In genomic region chr16:58685084-58685449, GRCh38 we compare ENCODE assay signal across 9 cellular contexts. TPM values are rescaled to one million over a fixed set of nuclear protein-coding genes. Genes with fewer than 3 reads are reported as not detected.
A peak's percentile ranks its signal among the peaks of the same experiment; 100 is the strongest.
DNase-seq lines count a peak whose midpoint lies in the region; ATAC-seq, FAIRE-seq and TF ChIP-seq lines count a peak whose summit lies in the region.
"Had no signal": no experiment of that assay in that cellular context is flagged by ENCODE, and none has a peak within 500 bp of the region (broad histone marks: within the 10 kb centered on the region; RNA-seq: fewer than 3 reads in every experiment).

No MANE protein-coding gene starts in this region.

- H3K9ac ChIP-seq in HepG2 (ENCODE audit: insufficient read depth, low read depth, low read length) (peak overlapping the region; percentile 81), stomach smooth muscle (ENCODE audit: low read length in 2 of 2) (peak overlapping the region in 1 of 2 donors; percentile 77)

- in situ Hi-C loops in HepG2 (cut with HindIII; ENCODE audit: extremely low pct_ligation_motif_present, low pct_unique_long_range_greater_than_20kb), result no loop called here

- H3K36me3 ChIP-seq in HepG2 (replicated peaks in 1 of 2; ENCODE audit: control insufficient read depth in 1 of 2, insufficient read depth in 2 of 2, low read length in 2 of 2) (peaks cover 1 to 3% of the 10 kb centered on the region in 2 experiments; a peak in 2 of 5 replicates), stomach smooth muscle (ENCODE audit: control insufficient read depth in 2 of 2, insufficient read depth in 2 of 2, low read length in 2 of 2) (peaks cover 0 to 4% of the 10 kb centered on the region in 2 donors)

- peaks cover 9% of the 10 kb centered on the region for H3K4me1 Mint-ChIP-seq in T-helper 2 cell treated with Interferon-gamma antibody and Interleukin-4, amounts not matched to agents 5 μg/mL and 100 μg/mL, for 36 hours (ENCODE audit: low read depth)
- peaks cover 14% of the 10 kb centered on the region for H3K4me1 Mint-ChIP-seq in activated T-helper 1 cell treated with anti-CD3 and anti-CD28 coated beads, Interleukin-12 subunit alpha, Interleukin-12 subunit beta, Interleukin-2, Interleukin-4 antibody, amounts not matched to agents 30 ng/mL and 10 ng/mL and 1 ng/mL, durations not matched to agents 14 hours and 24 hours and 36 hours (ENCODE audit: low read depth)

- H3K36me3 Mint-ChIP-seq in T-helper 2 cell treated with Interferon-gamma antibody and Interleukin-4, amounts not matched to agents 5 μg/mL and 100 μg/mL, for 36 hours (ENCODE audit: low read depth), result no peaks in the 10 kb centered on the region
- H3K36me3 Mint-ChIP-seq in activated T-helper 1 cell treated with anti-CD3 and anti-CD28 coated beads, Interleukin-12 subunit alpha, Interleukin-12 subunit beta, Interleukin-2, Interleukin-4 antibody, amounts not matched to agents 30 ng/mL and 10 ng/mL and 1 ng/mL, durations not matched to agents 14 hours and 24 hours and 36 hours (ENCODE audit: low read depth), result no peaks in the 10 kb centered on the region

- TF ChIP-seq CTCF in HepG2 (CRISPR knock-in tag; IDR thresholded peaks at IDR 0.05), result no peak

- H3K27me3 ChIP-seq in HepG2 (ENCODE audit: control insufficient read depth in 1 of 2, insufficient read depth in 2 of 2, low read length in 2 of 2) (no peaks in the 10 kb centered on the region; a peak in 1 of 5 replicates), stomach smooth muscle (ENCODE audit: control insufficient read depth in 1 of 2, insufficient read depth in 2 of 2, low read length in 2 of 2) (no peaks in the 10 kb centered on the region)

- no peaks in the 10 kb centered on the region for H4K20me1 ChIP-seq in HepG2 (ENCODE audit: insufficient read depth, low read length)

- POLR2A ChIA-PET in HepG2 (lab: Yijun Ruan, JAX), result interaction anchor here (0.6 to 2.0 kb wide), 21 partner anchors 9 to 292 kb away, joined by 3 to 11 read pairs (median 4); no protein-coding TSS in a partner anchor

- TF ChIP-seq RAD21 in HepG2 (CRISPR knock-in tag; IDR thresholded peaks at IDR 0.05), result no peak

- peaks cover 5% of the 10 kb centered on the region for H3K79me2 ChIP-seq in HepG2 (ENCODE audit: insufficient read depth, low read length)

- BruUV-seq in HepG2 (replicated peaks; lab: Mats Ljungman, UMichigan), result no TSS peak

- TF ChIP-seq POLR2A in HepG2 (IDR thresholded peaks at IDR 0.05; ENCODE audit: insufficient read depth in 1 of 2, low read depth in 2 of 2, low read length in 2 of 2), result no peak

- CTCF ChIA-PET in HepG2 (lab: Yijun Ruan, JAX; ENCODE audit: low intra/inter-chr PET ratio, low total read pairs), result no interaction called here

- H3K9me3 Mint-ChIP-seq in T-helper 2 cell treated with Interferon-gamma antibody and Interleukin-4, amounts not matched to agents 5 μg/mL and 100 μg/mL, for 36 hours, result no peaks in the 10 kb centered on the region
- H3K9me3 Mint-ChIP-seq in activated T-helper 1 cell treated with anti-CD3 and anti-CD28 coated beads, Interleukin-12 subunit alpha, Interleukin-12 subunit beta, Interleukin-2, Interleukin-4 antibody, amounts not matched to agents 30 ng/mL and 10 ng/mL and 1 ng/mL, durations not matched to agents 14 hours and 24 hours and 36 hours, result no peaks in the 10 kb centered on the region

- H3K27me3 Mint-ChIP-seq in T-helper 2 cell treated with Interferon-gamma antibody and Interleukin-4, amounts not matched to agents 5 μg/mL and 100 μg/mL, for 36 hours (ENCODE audit: low read depth), result peaks cover 6% of the 10 kb centered on the region
- H3K27me3 Mint-ChIP-seq in activated T-helper 1 cell treated with anti-CD3 and anti-CD28 coated beads, Interleukin-12 subunit alpha, Interleukin-12 subunit beta, Interleukin-2, Interleukin-4 antibody, amounts not matched to agents 30 ng/mL and 10 ng/mL and 1 ng/mL, durations not matched to agents 14 hours and 24 hours and 36 hours (ENCODE audit: insufficient read depth), result peaks cover 7% of the 10 kb centered on the region

- H3K4me3 Mint-ChIP-seq in T-helper 2 cell treated with Interferon-gamma antibody and Interleukin-4, amounts not matched to agents 5 μg/mL and 100 μg/mL, for 36 hours, result peak overlapping the region; percentile 91
- peak overlapping the region; percentile 90 for H3K4me3 Mint-ChIP-seq in activated T-helper 1 cell treated with anti-CD3 and anti-CD28 coated beads, Interleukin-12 subunit alpha, Interleukin-12 subunit beta, Interleukin-2, Interleukin-4 antibody, amounts not matched to agents 30 ng/mL and 10 ng/mL and 1 ng/mL, durations not matched to agents 14 hours and 24 hours and 36 hours

- H3K4me2 ChIP-seq in HepG2 (ENCODE audit: low read depth, low read length), result peak overlapping the region; percentile 93

- H3K9me3 ChIP-seq in HepG2 (ENCODE audit: low read length), result no peaks in the 10 kb centered on the region
- no peaks in the 10 kb centered on the region for H3K9me3 ChIP-seq in stomach smooth muscle (ENCODE audit: control insufficient read depth in 2 of 2, low read length in 2 of 2)

- no peak overlapping the region for H3K27ac Mint-ChIP-seq in T-helper 2 cell treated with Interferon-gamma antibody and Interleukin-4, amounts not matched to agents 5 μg/mL and 100 μg/mL, for 36 hours
- no peak overlapping the region for H3K27ac Mint-ChIP-seq in activated T-helper 1 cell treated with anti-CD3 and anti-CD28 coated beads, Interleukin-12 subunit alpha, Interleukin-12 subunit beta, Interleukin-2, Interleukin-4 antibody, amounts not matched to agents 30 ng/mL and 10 ng/mL and 1 ng/mL, durations not matched to agents 14 hours and 24 hours and 36 hours

- H3K27ac ChIP-seq in HepG2 (ENCODE audit: extremely low read length, insufficient read depth, low read length), result no peak overlapping the region
- H3K27ac ChIP-seq in stomach smooth muscle (ENCODE audit: low read length), result peak overlapping the region; percentile 67

- TF ChIP-seq EP300 in HepG2 (IDR thresholded peaks at IDR 0.05; ENCODE audit: low read depth in 2 of 2, low read length in 2 of 2), result no peak
- TF ChIP-seq EP300 in HepG2 (CRISPR knock-in tag; IDR thresholded peaks at IDR 0.05; ENCODE audit: borderline replicate concordance), result peak; percentile 46; the same call in 1 of the 2 replicates

- peak; percentile 44 for FAIRE-seq in HepG2 (lab: Jason Lieb, UNC)
- FAIRE-seq: A204.1 had no signal

- no peak for DNase-seq in T-helper 2 cell treated with Interferon-gamma antibody and Interleukin-4, amounts not matched to agents 5 μg/mL and 100 μg/mL, for 36 hours (ENCODE audit: low spot score)
- no peak for DNase-seq in T-helper 2 cell
- DNase-seq in activated T-helper 1 cell treated with anti-CD3 and anti-CD28 coated beads, Interleukin-12 subunit alpha, Interleukin-12 subunit beta, Interleukin-2, Interleukin-4 antibody, amounts not matched to agents 30 ng/mL and 10 ng/mL and 1 ng/mL, durations not matched to agents 14 hours and 24 hours and 36 hours (ENCODE audit: low spot score), result no peak
- DNase-seq in HepG2 (ENCODE audit: low spot score), result peak; percentile 44
- no peak for DNase-seq in NCI-H526 treated with DMSO at 0.1 percent for 48 hours (lab: John Stamatoyannopoulos, UW)

- intact Hi-C loops in activated T-helper 1 cell treated with anti-CD3 and anti-CD28 coated beads, Interleukin-12 subunit alpha, Interleukin-12 subunit beta, Interleukin-2, Interleukin-4 antibody, amounts not matched to agents 30 ng/mL and 10 ng/mL and 1 ng/mL, durations not matched to agents 14 hours and 24 hours and 36 hours (cut with micrococcal nuclease), result loop anchor here (2.0 kb wide), 1 partner anchor 72 kb away; no protein-coding TSS in a partner anchor
- intact Hi-C loops in HepG2 (cut with micrococcal nuclease; ENCODE audit: unreplicated experiment), result loop anchor here (2.0 kb wide), 1 partner anchor 48 kb away; no protein-coding TSS in a partner anchor

- WGBS in HepG2 (ENCODE audit: low lambda C conversion rate), result 2% methylated on average over 6 of the region's 6 CpGs

- H2AFZ ChIP-seq in HepG2 (ENCODE audit: low read length), result peak overlapping the region; percentile 97

- ATAC-seq in HepG2 (peak; percentile 40), GM19397 (IDR thresholded peaks at IDR 0.05; ENCODE audit: unreplicated experiment) (no peak), GM18873 (IDR thresholded peaks at IDR 0.05; ENCODE audit: low FRiP score, unreplicated experiment) (no peak)

- H3K4me3 ChIP-seq in HepG2 (replicated peaks in 1 of 3; ENCODE audit: insufficient read depth in 1 of 3, low read depth in 2 of 3, low read length in 3 of 3) (peak overlapping the region; percentile 81 to 91 (median 88)), stomach smooth muscle (ENCODE audit: low read length in 2 of 2) (peak overlapping the region; percentile 75 to 97)

- H3K4me1 ChIP-seq in HepG2 (ENCODE audit: insufficient read depth, low read length), result peaks cover 19% of the 10 kb centered on the region
- H3K4me1 ChIP-seq in stomach smooth muscle (ENCODE audit: control insufficient read depth, insufficient read depth, low read length), result peaks cover 19% of the 10 kb centered on the region

RNA-seq across cellular contexts. Expression of gene SLC38A7, which starts 0.5 kb away (rescaled TPM):
- total RNA-seq in activated T-helper 1 cell treated with anti-CD3 and anti-CD28 coated beads, Interleukin-12 subunit alpha, Interleukin-12 subunit beta, Interleukin-2, Interleukin-4 antibody, amounts not matched to agents 30 ng/mL and 10 ng/mL and 1 ng/mL, durations not matched to agents 14 hours and 24 hours and 36 hours, result 9.3 and 11.8 TPM in 2 replicates
- 6.2 and 14.1 TPM in 2 replicates for total RNA-seq in HepG2 (2016; rRNA removed; fragmentation: Illumina TruSeq; extraction: Trizol)
- 4.6 and 5.0 TPM in 2 replicates for total RNA-seq in HepG2 (2016; cell fraction: cytosol; rRNA removed; fragmentation: Illumina TruSeq; extraction: Trizol; ENCODE audit: low read depth)
- 5.2 and 14.1 TPM in 2 replicates for total RNA-seq in HepG2 (2016; cell fraction: insoluble cytoplasmic fraction; rRNA removed; fragmentation: Illumina TruSeq; extraction: Trizol)
- 5.8 and 6.5 TPM in 2 replicates for total RNA-seq in HepG2 (2016; cell fraction: membrane; rRNA removed; fragmentation: Illumina TruSeq; extraction: Trizol)
- 27.7 and 28.1 TPM in 2 replicates for total RNA-seq in HepG2 (2016; cell fraction: nucleus; rRNA removed; fragmentation: Illumina TruSeq; extraction: Trizol)
- polyA plus RNA-seq in HepG2 (2011; rRNA removed), result 13.2 and 17.0 TPM in 2 replicates
- 9.7 and 10.5 TPM in 2 replicates for polyA plus RNA-seq in HepG2 (2011; cell fraction: cytosol; rRNA removed)
- polyA plus RNA-seq in HepG2 (2011; cell fraction: nucleus; rRNA removed), result 26.4 and 29.4 TPM in 2 replicates
- polyA plus RNA-seq in HepG2 (2012), result 7.1 and 10.6 TPM in 2 replicates
- 1.0 and 1.3 TPM in 2 replicates for polyA plus RNA-seq in HepG2 (2016; cell fraction: cytosol; fragmentation: Illumina TruSeq; extraction: Trizol; ENCODE audit: low read depth)
- polyA plus RNA-seq in HepG2 (2016; cell fraction: insoluble cytoplasmic fraction; fragmentation: Illumina TruSeq; extraction: Trizol; ENCODE audit: low read depth), result 5.1 and 5.6 TPM in 2 replicates
- polyA plus RNA-seq in HepG2 (2016; cell fraction: membrane; fragmentation: Illumina TruSeq; extraction: Trizol; ENCODE audit: low read depth), result 2.3 and 3.2 TPM in 2 replicates
- 32.4 and 36.5 TPM in 2 replicates for polyA plus RNA-seq in HepG2 (2016; cell fraction: nucleus; fragmentation: Illumina TruSeq; extraction: Trizol; ENCODE audit: insufficient read depth, low read depth)
- 42.7 and 51.0 TPM in 2 replicates for polyA minus RNA-seq in HepG2 (2011; rRNA and poly(A)+ RNA removed; ENCODE audit: low replicate concordance)
- 8.7 and 12.4 TPM in 2 replicates for polyA minus RNA-seq in HepG2 (2011; cell fraction: cytosol; rRNA and poly(A)+ RNA removed)
- 30.5 and 35.6 TPM in 2 replicates for polyA minus RNA-seq in HepG2 (2011; cell fraction: nucleus; rRNA and poly(A)+ RNA removed)

RNA-seq across cellular contexts. Expression of gene GOT2, which starts 49.0 kb away (rescaled TPM):
- 135 and 137 TPM in 2 replicates for total RNA-seq in activated T-helper 1 cell treated with anti-CD3 and anti-CD28 coated beads, Interleukin-12 subunit alpha, Interleukin-12 subunit beta, Interleukin-2, Interleukin-4 antibody, amounts not matched to agents 30 ng/mL and 10 ng/mL and 1 ng/mL, durations not matched to agents 14 hours and 24 hours and 36 hours
- total RNA-seq in HepG2 (2016; rRNA removed; fragmentation: Illumina TruSeq; extraction: Trizol), result 121 and 160 TPM in 2 replicates
- total RNA-seq in HepG2 (2016; cell fraction: cytosol; rRNA removed; fragmentation: Illumina TruSeq; extraction: Trizol; ENCODE audit: low read depth), result 26.4 and 30.5 TPM in 2 replicates
- 124 and 142 TPM in 2 replicates for total RNA-seq in HepG2 (2016; cell fraction: insoluble cytoplasmic fraction; rRNA removed; fragmentation: Illumina TruSeq; extraction: Trizol)
- total RNA-seq in HepG2 (2016; cell fraction: membrane; rRNA removed; fragmentation: Illumina TruSeq; extraction: Trizol), result 67.7 and 68.3 TPM in 2 replicates
- 69.5 and 80.4 TPM in 2 replicates for total RNA-seq in HepG2 (2016; cell fraction: nucleus; rRNA removed; fragmentation: Illumina TruSeq; extraction: Trizol)
- polyA plus RNA-seq in HepG2 (2011; rRNA removed), result 28.9 and 32.6 TPM in 2 replicates
- 31.0 and 41.3 TPM in 2 replicates for polyA plus RNA-seq in HepG2 (2011; cell fraction: cytosol; rRNA removed)
- polyA plus RNA-seq in HepG2 (2011; cell fraction: nucleus; rRNA removed), result 33.5 and 44.0 TPM in 2 replicates
- 91.3 and 110 TPM in 2 replicates for polyA plus RNA-seq in HepG2 (2012)
- 27.9 and 30.5 TPM in 2 replicates for polyA plus RNA-seq in HepG2 (2016; cell fraction: cytosol; fragmentation: Illumina TruSeq; extraction: Trizol; ENCODE audit: low read depth)
- polyA plus RNA-seq in HepG2 (2016; cell fraction: insoluble cytoplasmic fraction; fragmentation: Illumina TruSeq; extraction: Trizol; ENCODE audit: low read depth), result 167 and 192 TPM in 2 replicates
- polyA plus RNA-seq in HepG2 (2016; cell fraction: membrane; fragmentation: Illumina TruSeq; extraction: Trizol; ENCODE audit: low read depth), result 54.8 and 61.1 TPM in 2 replicates
- 103 and 108 TPM in 2 replicates for polyA plus RNA-seq in HepG2 (2016; cell fraction: nucleus; fragmentation: Illumina TruSeq; extraction: Trizol; ENCODE audit: insufficient read depth, low read depth)
- 39.6 and 63.7 TPM in 2 replicates for polyA minus RNA-seq in HepG2 (2011; rRNA and poly(A)+ RNA removed; ENCODE audit: low replicate concordance)
- 84.3 and 87.1 TPM in 2 replicates for polyA minus RNA-seq in HepG2 (2011; cell fraction: cytosol; rRNA and poly(A)+ RNA removed)
- 30.4 and 44.4 TPM in 2 replicates for polyA minus RNA-seq in HepG2 (2011; cell fraction: nucleus; rRNA and poly(A)+ RNA removed)

RNA-seq across cellular contexts. Expression of gene CNOT1, which starts 55.4 kb away (rescaled TPM):
- total RNA-seq in activated T-helper 1 cell treated with anti-CD3 and anti-CD28 coated beads, Interleukin-12 subunit alpha, Interleukin-12 subunit beta, Interleukin-2, Interleukin-4 antibody, amounts not matched to agents 30 ng/mL and 10 ng/mL and 1 ng/mL, durations not matched to agents 14 hours and 24 hours and 36 hours, result 270 and 272 TPM in 2 replicates
- total RNA-seq in HepG2 (2016; rRNA removed; fragmentation: Illumina TruSeq; extraction: Trizol), result 188 and 399 TPM in 2 replicates
- 51.8 and 55.4 TPM in 2 replicates for total RNA-seq in HepG2 (2016; cell fraction: cytosol; rRNA removed; fragmentation: Illumina TruSeq; extraction: Trizol; ENCODE audit: low read depth)
- total RNA-seq in HepG2 (2016; cell fraction: insoluble cytoplasmic fraction; rRNA removed; fragmentation: Illumina TruSeq; extraction: Trizol), result 188 and 419 TPM in 2 replicates
- 139 and 146 TPM in 2 replicates for total RNA-seq in HepG2 (2016; cell fraction: membrane; rRNA removed; fragmentation: Illumina TruSeq; extraction: Trizol)
- 205 and 251 TPM in 2 replicates for total RNA-seq in HepG2 (2016; cell fraction: nucleus; rRNA removed; fragmentation: Illumina TruSeq; extraction: Trizol)
- polyA plus RNA-seq in HepG2 (2011; rRNA removed), result 232 and 248 TPM in 2 replicates
- 187 and 226 TPM in 2 replicates for polyA plus RNA-seq in HepG2 (2011; cell fraction: cytosol; rRNA removed)
- 193 and 225 TPM in 2 replicates for polyA plus RNA-seq in HepG2 (2011; cell fraction: nucleus; rRNA removed)
- 169 and 183 TPM in 2 replicates for polyA plus RNA-seq in HepG2 (2012)
- 35.0 and 38.2 TPM in 2 replicates for polyA plus RNA-seq in HepG2 (2016; cell fraction: cytosol; fragmentation: Illumina TruSeq; extraction: Trizol; ENCODE audit: low read depth)
- polyA plus RNA-seq in HepG2 (2016; cell fraction: insoluble cytoplasmic fraction; fragmentation: Illumina TruSeq; extraction: Trizol; ENCODE audit: low read depth), result 373 and 400 TPM in 2 replicates
- 61.4 and 81.8 TPM in 2 replicates for polyA plus RNA-seq in HepG2 (2016; cell fraction: membrane; fragmentation: Illumina TruSeq; extraction: Trizol; ENCODE audit: low read depth)
- polyA plus RNA-seq in HepG2 (2016; cell fraction: nucleus; fragmentation: Illumina TruSeq; extraction: Trizol; ENCODE audit: insufficient read depth, low read depth), result 268 and 286 TPM in 2 replicates
- 953 and 1,029 TPM in 2 replicates for polyA minus RNA-seq in HepG2 (2011; rRNA and poly(A)+ RNA removed; ENCODE audit: low replicate concordance)
- 281 and 285 TPM in 2 replicates for polyA minus RNA-seq in HepG2 (2011; cell fraction: cytosol; rRNA and poly(A)+ RNA removed)
- 378 and 429 TPM in 2 replicates for polyA minus RNA-seq in HepG2 (2011; cell fraction: nucleus; rRNA and poly(A)+ RNA removed)
